In the genomic region with DNA sequence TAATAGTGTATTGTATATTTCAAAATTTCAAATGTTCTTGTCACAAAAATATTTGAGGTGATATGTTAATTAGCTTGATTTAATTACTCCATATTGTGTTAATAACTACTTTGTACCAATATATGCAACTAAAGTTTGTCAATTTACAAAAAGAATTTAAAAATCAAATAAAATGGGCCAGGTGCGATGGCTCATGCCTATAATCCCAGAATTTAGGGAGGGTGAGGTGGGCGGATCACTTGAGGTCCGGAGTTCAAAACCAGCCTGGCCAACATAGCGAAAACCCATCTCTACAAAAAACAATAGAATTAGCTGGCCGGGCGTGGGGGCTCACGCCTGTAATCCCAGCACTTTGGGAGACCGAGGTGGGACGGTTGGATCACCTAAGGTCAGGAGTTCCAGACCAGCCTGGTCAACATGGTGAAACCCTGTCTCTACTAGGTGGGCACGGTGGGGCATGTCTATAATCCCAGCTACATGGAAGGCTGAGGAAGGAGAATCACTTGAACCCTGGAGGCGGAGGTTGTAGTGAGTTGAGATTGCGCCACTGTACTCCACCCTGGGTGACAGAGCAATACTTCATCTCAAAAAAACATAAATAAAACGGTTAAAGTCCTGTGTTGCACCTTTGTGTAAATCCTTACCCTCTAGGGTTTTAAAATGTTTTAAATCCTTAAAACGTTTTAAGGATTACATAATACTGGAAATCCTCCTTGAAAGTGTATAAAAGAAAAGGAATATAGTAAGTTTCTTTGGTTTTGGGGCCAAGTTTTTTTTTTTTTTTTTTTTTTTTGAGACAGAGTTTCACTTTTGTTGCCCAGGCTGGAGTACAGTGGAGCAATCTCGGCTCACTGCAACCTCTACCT, we compare ENCODE assay signal across 9 cellular contexts. TPM values are rescaled to one million over a fixed set of nuclear protein-coding genes. Genes with fewer than 3 reads are reported as not detected.
DNase-seq lines count a peak whose midpoint lies in the region; ATAC-seq and TF ChIP-seq lines count a peak whose summit lies in the region.
"Had no signal": no experiment of that assay in that cellular context is flagged by ENCODE, and none has a peak within 500 bp of the region (broad histone marks: within the 10 kb centered on the region; RNA-seq: fewer than 3 reads in every experiment).

No MANE protein-coding gene starts in this region.

- H3K36me3 ChIP-seq in Caco-2 (ENCODE audit: control insufficient read depth, insufficient read depth, low read length) (peaks cover 2% of the 10 kb centered on the region; the same call in 1 of the 2 replicates), neutrophil (no peaks in the 10 kb centered on the region)

- H3K36me3 Mint-ChIP-seq in Caco-2 (ENCODE audit: insufficient read depth, unreplicated experiment), result peaks cover 51% of the 10 kb centered on the region
- H3K36me3 Mint-ChIP-seq in effector memory CD8-positive, alpha-beta T cell (ENCODE audit: insufficient read depth), result peaks cover 34% of the 10 kb centered on the region

- CTCF ChIA-PET in Caco-2 (lab: Charles Lee), result interaction anchor here (2.0 kb wide), 1 partner anchor 25 kb away, joined by 9 read pairs; a partner anchor contains a TSS

- H3K27ac ChIP-seq in neutrophil, result peak overlapping the region; percentile 96

- no peaks in the 10 kb centered on the region for H3K27me3 Mint-ChIP-seq in Caco-2 (ENCODE audit: insufficient read depth, unreplicated experiment)
- H3K27me3 Mint-ChIP-seq in effector memory CD8-positive, alpha-beta T cell, result no peaks in the 10 kb centered on the region

- H3K4me1 ChIP-seq in Caco-2 (peaks cover under 1% of the 10 kb centered on the region; the same call in 1 of the 2 replicates), neutrophil (ENCODE audit: control insufficient read depth in 1 of 2, insufficient read depth in 1 of 2, low read depth in 1 of 2, low read length in 1 of 2) (peaks cover 60 to 68% of the 10 kb centered on the region in 2 experiments)

- H3K27ac Mint-ChIP-seq in Caco-2 (ENCODE audit: unreplicated experiment), result no peak overlapping the region
- H3K27ac Mint-ChIP-seq in effector memory CD8-positive, alpha-beta T cell, result peak overlapping the region in 1 of 2 donors; percentile 44

- peak overlapping the region; percentile 90 for H3K4me3 Mint-ChIP-seq in Caco-2 (ENCODE audit: unreplicated experiment)
- H3K4me3 Mint-ChIP-seq in effector memory CD8-positive, alpha-beta T cell, result peak overlapping the region; percentile 87 to 88

- intact Hi-C loops in Caco-2 (cut with micrococcal nuclease; ENCODE audit: unreplicated experiment), result no loop called here

- H3K4me3 ChIP-seq in Caco-2 (ENCODE audit: low read depth, low read length) (no peak overlapping the region; the same call in 1 of the 2 replicates), NB4 (ENCODE audit: low read depth, low read length) (peak overlapping the region; percentile 98), neutrophil (ENCODE audit: low read depth in 1 of 2, low read length in 1 of 2) (peak overlapping the region; percentile 37 to 74)

- POLR2A ChIA-PET in Caco-2 (lab: Charles Lee), result interaction anchor here (0.7 to 0.8 kb wide), 2 partner anchors 16 to 176 kb away, joined by 3 to 19 read pairs; a partner anchor contains a TSS

- TF ChIP-seq CTCF in Caco-2 (IDR thresholded peaks at IDR 0.05; ENCODE audit: insufficient read depth in 1 of 2, low read depth in 1 of 2, low read length in 1 of 2, severe bottlenecking in 1 of 2, unreplicated experiment in 1 of 2) (no peak), NB4 (IDR thresholded peaks at IDR 0.05; ENCODE audit: low read depth, low read length) (no peak), neutrophil (IDR thresholded peaks at IDR 0.05) (no peak)

- DNase-seq in Caco-2 (no peak), NB4 (ENCODE audit: low read depth) (peak; percentile 67), mucosa of gallbladder (ENCODE audit: low spot score) (no peak), HuH-7 (ENCODE audit: low spot score) (no peak)
- no peak for DNase-seq in effector memory CD8-positive, alpha-beta T cell
- DNase-seq: activated naive CD4-positive, alpha-beta T cell treated with anti-CD3 and anti-CD28 coated beads, Interleukin-2, amount 50 U/mL, for 16 hours had no signal

- no peaks in the 10 kb centered on the region for H3K9me3 Mint-ChIP-seq in Caco-2 (ENCODE audit: unreplicated experiment)
- no peaks in the 10 kb centered on the region for H3K9me3 Mint-ChIP-seq in effector memory CD8-positive, alpha-beta T cell

- no peak for TF ChIP-seq POLR2A in NB4 (IDR thresholded peaks at IDR 0.05; ENCODE audit: extremely low read depth, insufficient read length)

- H3K27me3 ChIP-seq in Caco-2 (replicated peaks; ENCODE audit: control insufficient read depth, insufficient read depth, low read length) (no peaks in the 10 kb centered on the region), neutrophil (no peaks in the 10 kb centered on the region)

- ATAC-seq in effector memory CD8-positive, alpha-beta T cell (replicated peaks), result no peak
- ATAC-seq in HG03095 (IDR thresholded peaks at IDR 0.05; ENCODE audit: unreplicated experiment) (no peak), HG03520 (IDR thresholded peaks at IDR 0.05; ENCODE audit: unreplicated experiment) (no peak)

- no peaks in the 10 kb centered on the region for H3K9me3 ChIP-seq in Caco-2
- no peaks in the 10 kb centered on the region for H3K9me3 ChIP-seq in neutrophil

- no TSS peak for BruUV-seq in Caco-2 (replicated peaks; lab: Mats Ljungman, UMichigan)

- H3K4me1 Mint-ChIP-seq in Caco-2 (ENCODE audit: low read depth, unreplicated experiment), result peaks cover 8% of the 10 kb centered on the region
- H3K4me1 Mint-ChIP-seq in effector memory CD8-positive, alpha-beta T cell (ENCODE audit: low read depth in 2 of 2), result peaks cover 29 to 39% of the 10 kb centered on the region in 2 donors

RNA-seq across cellular contexts. Expression of a gene that starts 4.0 kb away (rescaled TPM):
- 99.0 and 112 TPM in 2 replicates for total RNA-seq in Caco-2 (2022)
- total RNA-seq in mucosa of gallbladder, result 277 TPM

RNA-seq across cellular contexts. Expression of a gene that starts 16.2 kb away (rescaled TPM):
- total RNA-seq in Caco-2 (2022) (77.3 and 96.9 TPM in 2 replicates), mucosa of gallbladder (347 TPM)

RNA-seq across cellular contexts. Expression of a gene that starts 16.5 kb away (rescaled TPM):
- total RNA-seq in Caco-2 (2022) (0.86 and 1.6 TPM in 2 replicates), mucosa of gallbladder (2.8 TPM)

RNA-seq across cellular contexts. Expression of a gene that starts 24.8 kb away (rescaled TPM):
- total RNA-seq in Caco-2 (2022) (56.3 and 61.2 TPM in 2 replicates), mucosa of gallbladder (32.5 TPM)

RNA-seq across cellular contexts. Expression of a gene that starts 31.0 kb away (rescaled TPM):
- total RNA-seq in Caco-2 (2022), result 173 and 176 TPM in 2 replicates
- total RNA-seq in mucosa of gallbladder, result 91.2 TPM
